ENCODE assay signal across 11 cellular contexts in the genomic region with DNA sequence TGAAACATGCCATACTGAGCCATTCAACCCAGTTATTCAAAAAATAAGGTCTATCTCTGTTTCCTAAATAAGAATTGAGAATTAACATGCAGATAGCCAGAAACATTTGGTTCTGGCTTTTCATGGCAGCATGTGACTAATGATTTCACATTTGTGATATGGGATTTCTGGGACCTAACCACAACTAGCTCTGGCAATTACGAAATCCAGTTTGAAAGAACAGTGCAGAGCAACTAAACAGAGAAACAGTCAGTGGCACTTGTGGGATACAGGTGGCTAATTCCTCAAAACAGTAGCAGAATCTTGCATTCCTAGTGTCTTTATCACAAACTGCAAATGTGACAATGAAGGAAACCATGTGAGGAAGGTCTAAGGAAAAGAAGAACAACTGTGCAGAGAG.
DNase-seq lines count a peak whose midpoint lies in the region; ATAC-seq and TF ChIP-seq lines count a peak whose summit lies in the region.
"Had no signal": no experiment of that assay in that cellular context is flagged by ENCODE, and none has a peak within 500 bp of the region (broad histone marks: within the 10 kb centered on the region; RNA-seq: fewer than 3 reads in every experiment).

No MANE protein-coding gene starts in this region.

- POLR2A ChIA-PET in SK-N-SH (lab: Yijun Ruan, JAX), result no interaction called here

- intact Hi-C loops in Right ventricle myocardium superior (cut with DNase I), result no loop called here
- intact Hi-C loops in uterus (cut with DNase I; ENCODE audit: low total_unique reads), result no loop called here

- no peaks in the 10 kb centered on the region for H3K9me3 ChIP-seq in right atrium auricular region
- H3K9me3 ChIP-seq in SK-N-SH, result no peaks in the 10 kb centered on the region
- no peaks in the 10 kb centered on the region for H3K9me3 ChIP-seq in uterus

- DNase-seq in Right ventricle myocardium superior, result no peak
- DNase-seq in right atrium auricular region (ENCODE audit: low spot score), result no peak
- no peak for DNase-seq in SK-N-SH
- peak; percentile 62 to 79 for DNase-seq in foreskin keratinocyte
- no peak for DNase-seq in cerebellar nuclear complex (lab: John Stamatoyannopoulos, UW)
- no peak for DNase-seq in amniotic stem cell (lab: John Stamatoyannopoulos, UW)
- DNase-seq in NCI-H1694 treated with DMSO at 0.1 percent for 48 hours (lab: John Stamatoyannopoulos, UW), result no peak
- DNase-seq in uterus, result no peak
- DNase-seq: activated naive CD8-positive, alpha-beta T cell treated with anti-CD3 and anti-CD28 coated beads for 36 hours; stimulated activated CD8-positive, alpha-beta memory T cell treated with anti-CD3 and anti-CD28 coated beads, Interleukin-4, amount 100 ng/mL, for 48 hours had no signal

- no peaks in the 10 kb centered on the region for H4K20me1 ChIP-seq in SK-N-SH (ENCODE audit: insufficient read depth)

- H3K4me1 ChIP-seq in right atrium auricular region (no peaks in the 10 kb centered on the region), SK-N-SH (ENCODE audit: control insufficient read depth in 1 of 2, insufficient read depth in 2 of 2, low read depth in 1 of 2, low read length in 1 of 2) (no peaks in the 10 kb centered on the region), foreskin keratinocyte (peaks cover 30% of the 10 kb centered on the region), uterus (no peaks in the 10 kb centered on the region)

- no peak overlapping the region for H3K4me2 ChIP-seq in SK-N-SH

- H3K36me3 ChIP-seq in right atrium auricular region (no peaks in the 10 kb centered on the region), SK-N-SH (replicated peaks in 1 of 2; ENCODE audit: control insufficient read depth in 1 of 2, insufficient read depth in 2 of 2, low read length in 1 of 2) (no peaks in the 10 kb centered on the region), uterus (no peaks in the 10 kb centered on the region)

- no peak for TF ChIP-seq POLR2A in uterus (IDR thresholded peaks at IDR 0.05)

- peaks cover 2% of the 10 kb centered on the region for H3F3A ChIP-seq in SK-N-SH (replicated peaks; ENCODE audit: insufficient read depth)

- TF ChIP-seq CTCF in right atrium auricular region (IDR thresholded peaks at IDR 0.05), result no peak
- no peak for TF ChIP-seq CTCF in SK-N-SH (IDR thresholded peaks at IDR 0.05)
- no peak for TF ChIP-seq CTCF in foreskin keratinocyte (conservative IDR thresholded peaks at IDR 0.05)
- TF ChIP-seq CTCF in uterus (IDR thresholded peaks at IDR 0.05), result no peak

- peak in 1 of 2 experiments; percentile 34; a peak in 1 of 4 replicates for TF ChIP-seq EP300 in SK-N-SH (IDR thresholded peaks at IDR 0.05; ENCODE audit: borderline replicate concordance in 1 of 2, low read depth in 1 of 2, low read length in 1 of 2)

- WGBS in SK-N-SH (ENCODE audit: low lambda C conversion rate), result 14% methylated on average over 1 of the region's 1 CpG

- no peaks in the 10 kb centered on the region for H3K9me2 ChIP-seq in SK-N-SH

- H2AFZ ChIP-seq in SK-N-SH (ENCODE audit: low read depth), result no peak overlapping the region

- peak; percentile 84 for ATAC-seq in Right ventricle myocardium superior (ENCODE audit: poor library complexity)
- ATAC-seq in foreskin keratinocyte, result peak; percentile 73

- H3K27me3 ChIP-seq in right atrium auricular region (no peaks in the 10 kb centered on the region), SK-N-SH (ENCODE audit: insufficient read depth) (no peaks in the 10 kb centered on the region), foreskin keratinocyte (no peaks in the 10 kb centered on the region), uterus (no peaks in the 10 kb centered on the region)

- H3K79me2 ChIP-seq in SK-N-SH (ENCODE audit: insufficient read depth), result no peaks in the 10 kb centered on the region

- no peak for TF ChIP-seq RAD21 in SK-N-SH (IDR thresholded peaks at IDR 0.05; ENCODE audit: low read length)

- no peak overlapping the region for H3K4me3 ChIP-seq in right atrium auricular region
- H3K4me3 ChIP-seq in SK-N-SH (ENCODE audit: low read depth in 2 of 2, low read length in 1 of 2), result no peak overlapping the region
- H3K4me3 ChIP-seq in uterus, result no peak overlapping the region
- H3K4me3 ChIP-seq: SK-N-MC had no signal

- CTCF ChIA-PET in SK-N-SH (lab: Yijun Ruan, JAX), result no interaction called here

- H3K9ac ChIP-seq in SK-N-SH, result no peak overlapping the region

- peak overlapping the region in 1 of 2 donors; percentile 50 for H3K27ac ChIP-seq in right atrium auricular region
- peak overlapping the region in 1 of 2 experiments; percentile 52; a peak in 1 of 4 replicates for H3K27ac ChIP-seq in SK-N-SH (ENCODE audit: low read depth in 2 of 2, low read length in 1 of 2)
- H3K27ac ChIP-seq in foreskin keratinocyte, result peak overlapping the region; percentile 41
- H3K27ac ChIP-seq in uterus, result no peak overlapping the region
- H3K27ac ChIP-seq: SK-N-MC had no signal

TF ChIP-seq in SK-N-SH, 30 proteins besides CTCF, POLR2A, EP300 and RAD21:
- TF ChIP-seq CHD2 (IDR thresholded peaks at IDR 0.05; ENCODE audit: low read length, partially characterized antibody) (no peak), FOSL2 (IDR thresholded peaks at IDR 0.05; ENCODE audit: borderline replicate concordance, low read depth) (no peak; the same call in 1 of the 2 replicates), TEAD4 (IDR thresholded peaks at IDR 0.05; ENCODE audit: borderline replicate concordance, insufficient read depth) (0 out of 2 replicates have a peak, but pooled peaks have one; percentile 28), TCF12 (IDR thresholded peaks at IDR 0.05) (peak; percentile 70; the same call in 1 of the 2 replicates), NFIC (IDR thresholded peaks at IDR 0.05; ENCODE audit: borderline replicate concordance) (no peak), JUND (IDR thresholded peaks at IDR 0.05) (0 out of 2 replicates have a peak, but pooled peaks have one; percentile 23)

Comparison
In these comparisons a context has a peak if more than half of its experiments do, and no peak if none do; other contexts are left out.
1. DNase-seq: peak in foreskin keratinocyte (2 of 2); none in Right ventricle myocardium superior (single experiment), right atrium auricular region (single experiment), SK-N-SH (single experiment), cerebellar nuclear complex (0 of 2), amniotic stem cell (single experiment), NCI-H1694 treated with DMSO at 0.1 percent for 48 hours (single experiment) and uterus (0 of 2).